Comparison of ENCODE assay signal across 13 cellular contexts in genomic region chr3:15903164-15903563, GRCh38.
A peak's percentile ranks its signal among the peaks of the same experiment; 100 is the strongest.
DNase-seq lines count a peak whose midpoint lies in the region; TF ChIP-seq lines count a peak whose summit lies in the region.
"Had no signal": no experiment of that assay in that cellular context is flagged by ENCODE, and none has a peak within 500 bp of the region (broad histone marks: within the 10 kb centered on the region; RNA-seq: fewer than 3 reads in every experiment).

No MANE protein-coding gene starts in this region.

- no peak overlapping the region for H3K14ac ChIP-seq in trophoblast cell (ENCODE audit: low read length)

- H3K4me1 ChIP-seq in prostate gland (replicated peaks) (peaks cover 2% of the 10 kb centered on the region), trophoblast cell (ENCODE audit: control insufficient read depth in 1 of 2, insufficient read depth in 2 of 2, low read length in 2 of 2) (no peaks in the 10 kb centered on the region)
- no peaks in the 10 kb centered on the region for H3K4me1 ChIP-seq in effector memory CD4-positive, alpha-beta T cell (ENCODE audit: control insufficient read depth, insufficient read depth, low read length, poor library complexity, severe bottlenecking)

- H3K9ac ChIP-seq in trophoblast cell (ENCODE audit: low read length): no peak overlapping the region

- no peaks in the 10 kb centered on the region for H3K27me3 ChIP-seq in prostate gland (replicated peaks; ENCODE audit: insufficient read depth)
- no peaks in the 10 kb centered on the region for H3K27me3 ChIP-seq in effector memory CD4-positive, alpha-beta T cell (replicated peaks; ENCODE audit: control insufficient read depth, insufficient read depth, low read length, poor library complexity, severe bottlenecking)
- no peaks in the 10 kb centered on the region for H3K27me3 ChIP-seq in trophoblast cell (ENCODE audit: insufficient read depth, low read length)

- H2AK5ac ChIP-seq in trophoblast cell (ENCODE audit: low read length): no peak overlapping the region

- H4K12ac ChIP-seq in trophoblast cell (ENCODE audit: low read depth, low read length): no peak overlapping the region

- DNase-seq in A172 (ENCODE audit: low spot score) (peak; percentile 14), RWPE1 (ENCODE audit: low spot score) (no peak), fibroblast of pulmonary artery (ENCODE audit: low read depth) (peak; percentile 3), prostate gland (ENCODE audit: low spot score) (peak; percentile 77), retina (no peak), trophoblast cell (no peak), posterior cingulate gyrus (no peak)
- no peak for DNase-seq in effector memory CD4-positive, alpha-beta T cell
- DNase-seq: ACHN; DND-41; NCI-H1930; nephron progenitor cell; stimulated activated CD4-positive, alpha-beta T cell treated with anti-CD3 and anti-CD28 coated beads, Interleukin-1b, Interleukin-23, amount 100 ng/mL, for 48 hours had no signal

- H4K8ac ChIP-seq in trophoblast cell (ENCODE audit: low read depth, low read length): no peak overlapping the region

- no peak overlapping the region for H3K4ac ChIP-seq in trophoblast cell (ENCODE audit: low read depth, low read length)

- CTCF ChIA-PET in RWPE1 (lab: Yijun Ruan, JAX): interaction anchor here (0.6 to 0.7 kb wide), 2 partner anchors 91 to 188 kb away, joined by 3 to 4 read pairs; no protein-coding TSS in a partner anchor

- intact Hi-C loops in prostate gland (cut with DNase I): loop anchor here (2.0 kb wide), 1 partner anchor 42 kb away; no protein-coding TSS in a partner anchor
- intact Hi-C loops in posterior cingulate gyrus (cut with DNase I): no loop called here

- H3K4me3 ChIP-seq in fibroblast of pulmonary artery (replicated peaks; ENCODE audit: low read depth, low read length) (no peak overlapping the region), prostate gland (no peak overlapping the region), trophoblast cell (ENCODE audit: low read depth, low read length) (no peak overlapping the region)
- no peak overlapping the region for H3K4me3 ChIP-seq in effector memory CD4-positive, alpha-beta T cell (ENCODE audit: insufficient read depth, low read depth, low read length, poor library complexity, severe bottlenecking)

- H3K36me3 ChIP-seq in prostate gland (no peaks in the 10 kb centered on the region), trophoblast cell (ENCODE audit: control insufficient read depth in 1 of 2, insufficient read depth in 2 of 2, low read length in 2 of 2) (no peaks in the 10 kb centered on the region)
- H3K36me3 ChIP-seq in effector memory CD4-positive, alpha-beta T cell (ENCODE audit: control insufficient read depth, insufficient read depth, low read length): no peaks in the 10 kb centered on the region

- H2BK12ac ChIP-seq in trophoblast cell (ENCODE audit: low read length): no peak overlapping the region

- H3K79me2 ChIP-seq in trophoblast cell (ENCODE audit: control insufficient read depth, insufficient read depth, low read length, poor library complexity): no peaks in the 10 kb centered on the region

- WGBS in prostate gland: 19% methylated on average over 3 of the region's 3 CpGs
- no CpG with 5 or more reads among the region's 3 CpGs for WGBS in trophoblast cell (ENCODE audit: extremely low coverage, insufficient coverage, insufficient read length)

- no peak overlapping the region for H3K23ac ChIP-seq in trophoblast cell (ENCODE audit: low read length)

- no peak for TF ChIP-seq CTCF in RWPE1 (conservative IDR thresholded peaks at IDR 0.05; ENCODE audit: low read depth)
- no peak for TF ChIP-seq CTCF in fibroblast of pulmonary artery (IDR thresholded peaks at IDR 0.05; ENCODE audit: low read length, missing control alignments)
- TF ChIP-seq CTCF in prostate gland (IDR thresholded peaks at IDR 0.05): no peak

- no peak overlapping the region for H3K4me2 ChIP-seq in trophoblast cell (ENCODE audit: low read length)

- no peak overlapping the region for H2AFZ ChIP-seq in trophoblast cell (ENCODE audit: insufficient read depth, low read length, poor library complexity)

- no peak overlapping the region for H4K91ac ChIP-seq in trophoblast cell (ENCODE audit: low read depth, low read length)

- H3K9me3 ChIP-seq in prostate gland (no peaks in the 10 kb centered on the region), trophoblast cell (ENCODE audit: insufficient read depth, low read depth, low read length) (no peaks in the 10 kb centered on the region)
- no peaks in the 10 kb centered on the region for H3K9me3 ChIP-seq in effector memory CD4-positive, alpha-beta T cell (ENCODE audit: control insufficient read depth, low read length)

- no peak for TF ChIP-seq POLR2A in prostate gland (IDR thresholded peaks at IDR 0.05)

- H2BK5ac ChIP-seq in trophoblast cell (ENCODE audit: low read depth, low read length, poor library complexity): no peak overlapping the region

- no peak overlapping the region for H3K18ac ChIP-seq in trophoblast cell (ENCODE audit: low read length)

- no peaks in the 10 kb centered on the region for H3K79me1 ChIP-seq in trophoblast cell (ENCODE audit: low read length)

- POLR2A ChIA-PET in RWPE1 (lab: Yijun Ruan, JAX; ENCODE audit: low non-redundant PET): no interaction called here

- no peak overlapping the region for H2BK120ac ChIP-seq in trophoblast cell (ENCODE audit: insufficient read depth, low read length, poor library complexity)

- H3K27ac ChIP-seq in RWPE1 (peak overlapping the region; percentile 85), prostate gland (peak overlapping the region; percentile 59 to 74), trophoblast cell (ENCODE audit: low read depth, low read length) (no peak overlapping the region)
- no peak overlapping the region for H3K27ac ChIP-seq in effector memory CD4-positive, alpha-beta T cell (ENCODE audit: insufficient read depth, low read length, poor library complexity, severe bottlenecking)

Comparison
In these comparisons a context has a peak if more than half of its experiments do, and no peak if none do; other contexts are left out.
1. DNase-seq: peak in A172 (single experiment), fibroblast of pulmonary artery (single experiment) and prostate gland (single experiment); none in RWPE1 (single experiment), effector memory CD4-positive, alpha-beta T cell (0 of 3), retina (single experiment), trophoblast cell (0 of 2) and posterior cingulate gyrus (0 of 10).
2. H3K27ac ChIP-seq: peak in RWPE1 (single experiment) and prostate gland (2 of 2); none in effector memory CD4-positive, alpha-beta T cell (single experiment) and trophoblast cell (single experiment).